Comparison of ENCODE assay signal across 13 cellular contexts in genomic region chr2:44107086-44107740, GRCh38.
DNase-seq lines count a peak whose midpoint lies in the region; ATAC-seq and TF ChIP-seq lines count a peak whose summit lies in the region.
"Had no signal": no experiment of that assay in that cellular context is flagged by ENCODE, and none has a peak within 500 bp of the region (broad histone marks: within the 10 kb centered on the region; RNA-seq: fewer than 3 reads in every experiment).

No MANE protein-coding gene starts in this region.

- DNase-seq in OCI-M1 (lab: John Stamatoyannopoulos, UW) (peak; percentile 48), DMS79 treated with DMSO at 0.1 percent for 48 hours (lab: John Stamatoyannopoulos, UW) (no peak), foreskin keratinocyte (no peak), HPDE6-E6E7 (ENCODE audit: extremely low spot score) (no peak)
- DNase-seq: activated CD4-positive, alpha-beta memory T cell treated with anti-CD3 and anti-CD28 coated beads, Interleukin-2, amount 10 ng/mL, durations not matched to agents 7 days and 5 days; MG63; T-cell had no signal

- peaks cover 4% of the 10 kb centered on the region for H3K4me1 ChIP-seq in foreskin keratinocyte

- no peaks in the 10 kb centered on the region for H3K27me3 ChIP-seq in foreskin keratinocyte
- H3K27me3 ChIP-seq: MG63, vagina had no signal

- H3K9me3 Mint-ChIP-seq in stimulated activated memory B cell treated with anti-CD40 and anti-IgM and Interleukin-4, amounts not matched to agents 10 μg/mL and 1 μg/mL and 100 μg/mL, for 72 hours: no peaks in the 10 kb centered on the region
- H3K9me3 Mint-ChIP-seq: activated CD4-positive, alpha-beta memory T cell treated with anti-CD3 and anti-CD28 coated beads, Interleukin-2, amount 10 ng/mL, durations not matched to agents 7 days and 5 days; activated naive CD4-positive, alpha-beta T cell treated with anti-CD3 and anti-CD28 coated beads, Interleukin-2, amount 50 U/mL, for 24 hours; T-cell had no signal

- no peaks in the 10 kb centered on the region for H3K27me3 Mint-ChIP-seq in stimulated activated memory B cell treated with anti-CD40 and anti-IgM and Interleukin-4, amounts not matched to agents 10 μg/mL and 1 μg/mL and 100 μg/mL, for 72 hours
- H3K27me3 Mint-ChIP-seq: activated naive CD4-positive, alpha-beta T cell treated with anti-CD3 and anti-CD28 coated beads, Interleukin-2, amount 50 U/mL, for 24 hours had no signal

- no peak overlapping the region for H3K27ac Mint-ChIP-seq in stimulated activated memory B cell treated with anti-CD40 and anti-IgM and Interleukin-4, amounts not matched to agents 10 μg/mL and 1 μg/mL and 100 μg/mL, for 72 hours
- H3K27ac Mint-ChIP-seq: activated CD4-positive, alpha-beta memory T cell treated with anti-CD3 and anti-CD28 coated beads, Interleukin-2, amount 10 ng/mL, durations not matched to agents 7 days and 5 days; activated naive CD4-positive, alpha-beta T cell treated with anti-CD3 and anti-CD28 coated beads, Interleukin-2, amount 50 U/mL, for 24 hours; T-cell had no signal

- no peak for TF ChIP-seq CTCF in foreskin keratinocyte (conservative IDR thresholded peaks at IDR 0.05)

- ATAC-seq in GM18511 (IDR thresholded peaks at IDR 0.05; ENCODE audit: unreplicated experiment) (peak; percentile 85), GM19467 (IDR thresholded peaks at IDR 0.05; ENCODE audit: unreplicated experiment) (peak; percentile 82), HG02970 (IDR thresholded peaks at IDR 0.05; ENCODE audit: low FRiP score, unreplicated experiment) (peak; percentile 65), foreskin keratinocyte (no peak)
- no peak for ATAC-seq in stimulated activated memory B cell treated with anti-CD40 and anti-IgM and Interleukin-4, amounts not matched to agents 10 μg/mL and 1 μg/mL and 100 μg/mL, for 72 hours
- ATAC-seq: T-cell had no signal

- H3K27ac ChIP-seq in foreskin keratinocyte: no peak overlapping the region
- H3K27ac ChIP-seq: vagina had no signal

- peaks cover 13% of the 10 kb centered on the region for H3K4me1 Mint-ChIP-seq in stimulated activated memory B cell treated with anti-CD40 and anti-IgM and Interleukin-4, amounts not matched to agents 10 μg/mL and 1 μg/mL and 100 μg/mL, for 72 hours
- H3K4me1 Mint-ChIP-seq: activated naive CD4-positive, alpha-beta T cell treated with anti-CD3 and anti-CD28 coated beads, Interleukin-2, amount 50 U/mL, for 24 hours; T-cell had no signal

- H3K36me3 Mint-ChIP-seq in stimulated activated memory B cell treated with anti-CD40 and anti-IgM and Interleukin-4, amounts not matched to agents 10 μg/mL and 1 μg/mL and 100 μg/mL, for 72 hours: no peaks in the 10 kb centered on the region
- H3K36me3 Mint-ChIP-seq: activated naive CD4-positive, alpha-beta T cell treated with anti-CD3 and anti-CD28 coated beads, Interleukin-2, amount 50 U/mL, for 24 hours; T-cell had no signal

- no peak overlapping the region for H3K4me3 Mint-ChIP-seq in stimulated activated memory B cell treated with anti-CD40 and anti-IgM and Interleukin-4, amounts not matched to agents 10 μg/mL and 1 μg/mL and 100 μg/mL, for 72 hours
- H3K4me3 Mint-ChIP-seq: activated CD4-positive, alpha-beta memory T cell treated with anti-CD3 and anti-CD28 coated beads, Interleukin-2, amount 10 ng/mL, durations not matched to agents 7 days and 5 days; activated naive CD4-positive, alpha-beta T cell treated with anti-CD3 and anti-CD28 coated beads, Interleukin-2, amount 50 U/mL, for 24 hours; T-cell had no signal

Comparison
In these comparisons a context has a peak if more than half of its experiments do, and no peak if none do; other contexts are left out.
1. ATAC-seq: peak in GM18511 (single experiment), GM19467 (single experiment) and HG02970 (single experiment); none in foreskin keratinocyte (single experiment) and stimulated activated memory B cell treated with anti-CD40 and anti-IgM and Interleukin-4, amounts not matched to agents 10 μg/mL and 1 μg/mL and 100 μg/mL, for 72 hours (single experiment).